In the genomic region with DNA sequence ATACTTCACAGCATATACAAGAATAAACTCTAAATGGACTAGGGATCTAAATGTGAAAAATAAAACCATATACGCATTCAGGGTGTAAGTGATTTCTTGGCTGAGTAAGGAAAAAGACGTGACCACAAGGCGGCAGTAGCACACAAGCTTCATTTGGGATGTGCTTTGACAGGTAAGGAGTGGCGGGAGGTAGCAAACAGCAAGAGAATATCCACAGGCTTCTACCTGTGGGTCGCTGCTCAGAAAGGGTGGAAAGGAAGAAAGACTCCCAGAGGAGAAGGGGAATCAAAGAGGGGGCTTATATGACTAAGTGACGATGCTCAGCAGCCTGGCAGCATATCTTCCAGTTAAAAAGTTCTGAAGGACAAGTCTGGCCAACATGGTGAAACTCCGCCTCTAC, we compare ENCODE assay signal across 7 cellular contexts. TPM values are rescaled to one million over a fixed set of nuclear protein-coding genes. Genes with fewer than 3 reads are reported as not detected.
DNase-seq lines count a peak whose midpoint lies in the region; ATAC-seq and TF ChIP-seq lines count a peak whose summit lies in the region.

No MANE protein-coding gene starts in this region.

- H3K9me3 Mint-ChIP-seq in activated B cell treated with CpG ODN at 0.5 μM for 24 hours: no peaks in the 10 kb centered on the region

- in situ Hi-C loops in mammary epithelial cell (cut with MboI; ENCODE audit: low sequenced_read_pairs in 2 of 2): loop anchor here in 1 of 2 donors (5.0 kb wide), 1 partner anchor 211 kb away; no protein-coding TSS in a partner anchor

- H3K9me3 ChIP-seq in mammary epithelial cell (replicated peaks; ENCODE audit: insufficient read depth, low read length): peaks cover 3% of the 10 kb centered on the region

- ATAC-seq in activated B cell treated with CpG ODN at 0.5 μM for 24 hours (ENCODE audit: low read depth) (peak; percentile 37), HG03280 (IDR thresholded peaks at IDR 0.05; ENCODE audit: unreplicated experiment) (no peak)

- dilution Hi-C loops in mammary epithelial cell (cut with HindIII; ENCODE audit: low sequenced_read_pairs): no loop called here

- WGBS in mammary epithelial cell (ENCODE audit: low coverage, missing lambda C conversion rate): 19% methylated on average over 7 of the region's 7 CpGs

- no peaks in the 10 kb centered on the region for H3K27me3 ChIP-seq in mammary epithelial cell (ENCODE audit: insufficient read depth, low read length)

- peaks cover 5% of the 10 kb centered on the region for H3K36me3 ChIP-seq in mammary epithelial cell (ENCODE audit: insufficient read depth, low read length)

- BruUV-seq in mammary epithelial cell (replicated peaks; lab: Mats Ljungman, UMichigan): no TSS peak

- intact Hi-C loops in activated B cell treated with CpG ODN at 0.5 μM for 24 hours (cut with micrococcal nuclease): loop anchor here (1.0 to 10.0 kb wide), 3 partner anchors 52 to 274 kb away; partner anchors contain the start of gene ZNF426
- intact Hi-C loops in mammary epithelial cell (cut with micrococcal nuclease): loop anchor here (1.0 to 10.0 kb wide), 4 partner anchors 35 to 210 kb away; partner anchors contain the start of gene ZNF561

- H3K27me3 Mint-ChIP-seq in activated B cell treated with CpG ODN at 0.5 μM for 24 hours: peaks cover 18% of the 10 kb centered on the region

- H3K4me1 ChIP-seq in mammary epithelial cell (ENCODE audit: insufficient read depth, low read length): no peaks in the 10 kb centered on the region

- TF ChIP-seq CTCF in activated B cell treated with CpG ODN at 0.5 μM for 24 hours (IDR thresholded peaks at IDR 0.05): no peak
- TF ChIP-seq CTCF in mammary epithelial cell (conservative IDR thresholded peaks at IDR 0.05 in 1 of 2, IDR thresholded peaks at IDR 0.05 in 1 of 2; ENCODE audit: extremely low read depth in 1 of 2, insufficient read depth in 1 of 2, low read depth in 1 of 2, low read length in 2 of 2): peak; percentile 78 to 83

- no peak overlapping the region for H3K4me3 ChIP-seq in mammary epithelial cell (replicated peaks in 1 of 3; ENCODE audit: insufficient read depth in 1 of 3, low read depth in 2 of 3, low read length in 3 of 3)

- DNase-seq in GM19238 (ENCODE audit: insufficient read length, low spot score) (peak; percentile 4), NCI-H2196 (lab: John Stamatoyannopoulos, UW; ENCODE audit: unreplicated experiment) (peak; percentile 69), activated B cell treated with CpG ODN at 0.5 μM for 24 hours (peak; percentile 46), mammary epithelial cell (peak; percentile 70), kidney glomerular epithelial cell (lab: John Stamatoyannopoulos, UW) (peak; percentile 75)
- peak; percentile 75 for DNase-seq in stimulated activated CD4-positive, alpha-beta T cell treated with anti-CD3 and anti-CD28 coated beads, Interleukin-4, amount 100 ng/mL, for 1 hour

- no peaks in the 10 kb centered on the region for H4K20me1 ChIP-seq in mammary epithelial cell (ENCODE audit: insufficient read depth, low read length)

- no peak overlapping the region for H3K4me2 ChIP-seq in mammary epithelial cell (ENCODE audit: insufficient read depth, low read depth, low read length)

- H3K4me1 Mint-ChIP-seq in activated B cell treated with CpG ODN at 0.5 μM for 24 hours: peaks cover 22% of the 10 kb centered on the region

- no peak overlapping the region for H3K9ac ChIP-seq in mammary epithelial cell (ENCODE audit: insufficient read depth, low read length)

- no peak overlapping the region for H3K27ac ChIP-seq in mammary epithelial cell (ENCODE audit: insufficient read depth, low read depth, low read length)

- H3K79me2 ChIP-seq in mammary epithelial cell (ENCODE audit: insufficient read depth, low read length): peaks cover 26% of the 10 kb centered on the region

- no peak overlapping the region for H3K4me3 Mint-ChIP-seq in activated B cell treated with CpG ODN at 0.5 μM for 24 hours

- POLR2A ChIA-PET in activated B cell treated with CpG ODN at 0.5 μM for 24 hours (lab: Charles Lee): interaction anchor here (0.6 to 1.4 kb wide), 2 partner anchors 32 to 151 kb away, joined by 3 to 6 read pairs; partner anchors contain the start of gene ZNF266

- H2AFZ ChIP-seq in mammary epithelial cell (ENCODE audit: low read depth, low read length): peak overlapping the region; percentile 81

- H3K36me3 Mint-ChIP-seq in activated B cell treated with CpG ODN at 0.5 μM for 24 hours (ENCODE audit: low read depth): peaks cover 9% of the 10 kb centered on the region

- CTCF ChIA-PET in activated B cell treated with CpG ODN at 0.5 μM for 24 hours (lab: Charles Lee) (interaction anchor here (1.1 to 2.0 kb wide), 5 partner anchors 33 to 380 kb away, joined by 3 to 5 read pairs (median 4); no protein-coding TSS in a partner anchor), mammary epithelial cell (lab: Charles Lee; ENCODE audit: low non-redundant PET) (no interaction called here)

- no peak overlapping the region for H3K27ac Mint-ChIP-seq in activated B cell treated with CpG ODN at 0.5 μM for 24 hours

RNA-seq across cellular contexts. Expression of gene ZNF121, which starts 2.5 kb away (rescaled TPM):
- total RNA-seq in activated B cell treated with CpG ODN at 0.5 μM for 24 hours: 53.7 and 57.0 TPM in 2 replicates
- total RNA-seq in mammary epithelial cell: 10 to 100 TPM; 62.4 to 70.5 TPM
- 5.7 TPM for polyA plus RNA-seq in mammary epithelial cell
- 57.5 TPM for polyA minus RNA-seq in mammary epithelial cell

RNA-seq across cellular contexts. Expression of gene ZNF561, which starts 34.3 kb away (rescaled TPM):
- total RNA-seq in activated B cell treated with CpG ODN at 0.5 μM for 24 hours (37.1 and 40.2 TPM in 2 replicates), mammary epithelial cell (10 to 100 TPM; 62.6 to 78.3 TPM)
- polyA plus RNA-seq in mammary epithelial cell: 37.0 TPM
- polyA minus RNA-seq in mammary epithelial cell: 118 TPM

RNA-seq across cellular contexts. Expression of gene ZNF426, which starts 48.3 kb away (rescaled TPM):
- total RNA-seq in activated B cell treated with CpG ODN at 0.5 μM for 24 hours (18.8 and 22.7 TPM in 2 replicates), mammary epithelial cell (10 to 100 TPM; 16.2 to 28.0 TPM)
- 5.1 TPM for polyA plus RNA-seq in mammary epithelial cell
- polyA minus RNA-seq in mammary epithelial cell: 9.9 TPM

Comparison
In these comparisons a context has a peak if more than half of its experiments do, and no peak if none do; other contexts are left out.
1. DNase-seq: peak in every context shown above with its lines; median percentile 75 in kidney glomerular epithelial cell; 75 in stimulated activated CD4-positive, alpha-beta T cell treated with anti-CD3 and anti-CD28 coated beads, Interleukin-4, amount 100 ng/mL, for 1 hour; 70 in mammary epithelial cell; 69 in NCI-H2196; 46 in activated B cell treated with CpG ODN at 0.5 μM for 24 hours; 4 in GM19238.